In the genomic region with DNA sequence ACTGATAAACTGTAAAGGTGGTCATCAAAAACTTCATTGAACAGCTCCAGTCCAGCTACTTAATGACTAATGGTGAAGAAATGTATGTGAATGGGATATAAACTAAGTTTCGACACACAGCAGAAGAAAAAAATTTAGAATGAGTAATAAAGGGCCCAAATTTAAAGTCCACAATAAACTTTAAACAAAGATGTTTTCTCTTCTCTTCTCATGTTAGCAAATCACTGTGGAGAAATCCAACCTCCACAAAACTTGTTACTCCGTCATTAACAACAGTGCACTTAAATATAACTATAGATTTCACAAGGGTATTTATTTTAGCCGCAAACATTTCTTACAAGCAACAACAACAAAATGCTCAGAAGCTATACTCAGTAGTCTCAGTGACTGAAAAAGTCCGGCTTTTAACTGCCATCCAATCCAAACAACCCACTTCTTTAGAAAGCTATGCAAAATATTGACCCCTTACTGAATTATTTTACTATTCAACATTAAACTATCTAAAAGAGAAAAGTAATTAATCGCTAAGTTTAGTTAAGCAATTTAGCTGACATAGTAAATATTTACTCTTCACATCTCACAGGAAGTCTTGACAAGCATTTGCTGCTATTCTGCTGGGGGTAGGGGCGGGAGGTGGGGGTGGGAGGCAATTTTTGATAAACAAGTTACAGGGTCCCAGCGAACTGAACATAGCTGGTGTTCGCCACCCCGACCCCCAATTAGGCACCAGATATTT, we compare ENCODE assay signal across 8 cellular contexts. TPM values are rescaled to one million over a fixed set of nuclear protein-coding genes. Genes with fewer than 3 reads are reported as not detected.
DNase-seq lines count a peak whose midpoint lies in the region; ATAC-seq and TF ChIP-seq lines count a peak whose summit lies in the region.

No MANE protein-coding gene starts in this region.

- 31% methylated on average over 9 of the region's 9 CpGs for WGBS in suprapubic skin

- H3K27ac ChIP-seq in suprapubic skin: no peak overlapping the region

- TF ChIP-seq CTCF in activated B cell treated with CpG ODN at 0.5 μM for 24 hours (IDR thresholded peaks at IDR 0.05): no peak
- TF ChIP-seq CTCF in suprapubic skin (IDR thresholded peaks at IDR 0.05): no peak

- no peak for TF ChIP-seq EP300 in suprapubic skin (IDR thresholded peaks at IDR 0.05)

- CTCF ChIA-PET in activated B cell treated with CpG ODN at 0.5 μM for 24 hours (lab: Charles Lee): interaction anchor here (0.6 to 0.9 kb wide), 2 partner anchors 18 to 161 kb away, joined by 3 read pairs; no protein-coding TSS in a partner anchor

- TF ChIP-seq POLR2A in suprapubic skin (IDR thresholded peaks at IDR 0.05): no peak

- H3K4me1 ChIP-seq in iPS-15b (ENCODE audit: control insufficient read depth, insufficient read depth, low read length) (peaks cover 32% of the 10 kb centered on the region), suprapubic skin (peaks cover 37% of the 10 kb centered on the region)

- POLR2A ChIA-PET in activated B cell treated with CpG ODN at 0.5 μM for 24 hours (lab: Charles Lee): interaction anchor here (1.1 kb wide), 1 partner anchor 236 kb away, joined by 3 read pairs; a partner anchor contains a TSS

- H3K9me3 Mint-ChIP-seq in activated B cell treated with CpG ODN at 0.5 μM for 24 hours: no peaks in the 10 kb centered on the region

- H3K27ac Mint-ChIP-seq in activated B cell treated with CpG ODN at 0.5 μM for 24 hours: no peak overlapping the region

- intact Hi-C loops in activated B cell treated with CpG ODN at 0.5 μM for 24 hours (cut with micrococcal nuclease): loop anchor here (5.0 kb wide), 1 partner anchor 115 kb away; a partner anchor contains a TSS

- H3K27me3 ChIP-seq in iPS-15b (ENCODE audit: control insufficient read depth, insufficient read depth, low read length) (peaks cover 9% of the 10 kb centered on the region), suprapubic skin (peaks cover 40% of the 10 kb centered on the region)

- H3K4me3 ChIP-seq in iPS-15b (ENCODE audit: low read depth, low read length): peak overlapping the region; percentile 83
- H3K4me3 ChIP-seq in suprapubic skin: peak overlapping the region; percentile 66

- ATAC-seq in activated B cell treated with CpG ODN at 0.5 μM for 24 hours (ENCODE audit: low read depth): no peak
- ATAC-seq in GM21423 (IDR thresholded peaks at IDR 0.05; ENCODE audit: unreplicated experiment): no peak

- H3K4me3 Mint-ChIP-seq in activated B cell treated with CpG ODN at 0.5 μM for 24 hours: peak overlapping the region; percentile 66

- peak; percentile 66 for DNase-seq in NOMO-1 treated with DMSO at 0.1 percent for 48 hours (lab: John Stamatoyannopoulos, UW; ENCODE audit: unreplicated experiment)
- DNase-seq in NOMO-1 treated with dmso at 0.1 percent for 144 hours (lab: John Stamatoyannopoulos, UW; ENCODE audit: unreplicated experiment): no peak
- no peak for DNase-seq in activated B cell treated with CpG ODN at 0.5 μM for 24 hours
- DNase-seq in suprapubic skin (ENCODE audit: low spot score in 2 of 2): no peak
- no peak for DNase-seq in effector CD4-positive, alpha-beta T cell
- no peak for DNase-seq in ureter (ENCODE audit: low spot score)

- H3K4me1 Mint-ChIP-seq in activated B cell treated with CpG ODN at 0.5 μM for 24 hours: peaks cover 16% of the 10 kb centered on the region

- H3K27me3 Mint-ChIP-seq in activated B cell treated with CpG ODN at 0.5 μM for 24 hours: peaks cover 50% of the 10 kb centered on the region

- peak overlapping the region; percentile 19 for H3K9ac ChIP-seq in iPS-15b (ENCODE audit: low read depth, low read length)

- H3K9me3 ChIP-seq in iPS-15b (ENCODE audit: control insufficient read depth, insufficient read depth, low read length) (no peaks in the 10 kb centered on the region), suprapubic skin (no peaks in the 10 kb centered on the region)

- H3K36me3 Mint-ChIP-seq in activated B cell treated with CpG ODN at 0.5 μM for 24 hours (ENCODE audit: low read depth): no peaks in the 10 kb centered on the region

- peaks cover under 1% of the 10 kb centered on the region for H3K36me3 ChIP-seq in iPS-15b (ENCODE audit: control insufficient read depth, insufficient read depth, low read length)
- no peaks in the 10 kb centered on the region for H3K36me3 ChIP-seq in suprapubic skin

RNA-seq across cellular contexts. Expression of a gene that starts 2.5 kb away (rescaled TPM):
- 0.51 and 0.69 TPM in 2 replicates for total RNA-seq in activated B cell treated with CpG ODN at 0.5 μM for 24 hours
- 10 to 100 TPM in 1 of 4 donors, 1 to 10 TPM in 3; 7.6 to 29.9 (median 8.4) TPM for total RNA-seq in suprapubic skin
- total RNA-seq in ureter: 5.5 TPM
